Comparison of ENCODE assay signal across 24 cellular contexts in the genomic region with DNA sequence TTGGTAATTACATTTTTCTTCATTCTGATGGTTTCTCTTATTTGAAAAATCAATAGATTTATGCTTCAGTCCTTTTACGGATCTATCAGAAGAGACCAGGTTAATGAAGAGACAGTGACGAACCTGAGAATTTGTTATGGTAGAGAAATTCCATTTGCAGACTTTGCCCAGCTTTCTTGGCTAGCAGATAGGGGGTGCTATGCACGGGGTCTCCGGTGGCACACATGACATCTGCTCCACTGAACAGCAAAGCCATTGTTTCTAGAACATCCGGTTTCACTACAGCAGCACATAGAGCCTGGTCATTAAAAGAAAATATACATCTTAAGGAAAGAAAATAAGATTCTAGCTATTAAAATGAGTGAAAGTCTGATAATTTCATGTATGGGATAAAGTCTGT.
A peak's percentile ranks its signal among the peaks of the same experiment; 100 is the strongest.
DNase-seq lines count a peak whose midpoint lies in the region; FAIRE-seq and TF ChIP-seq lines count a peak whose summit lies in the region.
"Had no signal": no experiment of that assay in that cellular context is flagged by ENCODE, and none has a peak within 500 bp of the region (broad histone marks: within the 10 kb centered on the region; RNA-seq: fewer than 3 reads in every experiment).

No MANE protein-coding gene starts in this region.

- H2AK5ac ChIP-seq in H1 (ENCODE audit: low read depth, low read length), result no peak overlapping the region

- dilution Hi-C loops in mammary epithelial cell (cut with HindIII; ENCODE audit: low sequenced_read_pairs), result no loop called here

- TF ChIP-seq EP300 in H1 (IDR thresholded peaks at IDR 0.05; ENCODE audit: borderline replicate concordance in 1 of 2, low read depth in 2 of 2, low read length in 2 of 2), result no peak

- DNase-seq in NCI-H748 (lab: John Stamatoyannopoulos, UW; ENCODE audit: unreplicated experiment) (peak; percentile 1), NCI-H748 treated with DMSO at 0.1 percent for 48 hours (lab: John Stamatoyannopoulos, UW) (no peak), MM.1S (no peak), H1 (ENCODE audit: low read depth in 1 of 2, low spot score in 2 of 2) (peak in 1 of 2 experiments; percentile 1), retinal pigment epithelial cell (ENCODE audit: low read depth) (no peak), NCI-H2081 (lab: John Stamatoyannopoulos, UW) (no peak), mammary epithelial cell (no peak), posterior vena cava (ENCODE audit: low spot score) (no peak)
- DNase-seq: activated CD4-positive, alpha-beta T cell treated with anti-CD3 and anti-CD28 coated beads, Interleukin-2, amount 50 U/mL, for 48 hours; activated naive CD4-positive, alpha-beta T cell treated with anti-CD3 and anti-CD28 coated beads for 36 hours; activated T-cell treated with anti-CD3 and anti-CD28 coated beads, Interleukin-2, amount 50 U/mL, for 24 hours; GDM1; HFFc6; MV-4-11; NCI-H2029; NCI-H510A; pancreas; SHP77 treated with DMSO at 0.1 percent for 48 hours; stimulated activated naive CD8-positive, alpha-beta T cell treated with anti-CD3 and anti-CD28 coated beads, Interleukin-15, Interleukin-2, amounts not matched to agents 100 U/mL and 50 U/mL, for 24 hours; T-helper 17 cell; transverse colon had no signal

- H3K9me2 ChIP-seq in MM.1S (replicated peaks; ENCODE audit: insufficient read depth, low read length), result no peaks in the 10 kb centered on the region

- CTCF ChIA-PET in H1 (lab: Charles Lee; ENCODE audit: partially characterized antibody) (interaction anchor here (0.6 to 2.1 kb wide), 18 partner anchors 9 to 206 kb away, joined by 3 to 9 read pairs (median 3); a partner anchor contains a TSS), mammary epithelial cell (lab: Charles Lee; ENCODE audit: low non-redundant PET) (no interaction called here)

- no peak for TF ChIP-seq POLR2A in H1 (IDR thresholded peaks at IDR 0.05; ENCODE audit: control extremely low read depth in 1 of 2, low read depth in 2 of 2, low read length in 2 of 2)

- no peak overlapping the region for H4K5ac ChIP-seq in H1 (ENCODE audit: insufficient read length, low read depth, low read length)

- H3K27me3 ChIP-seq in MM.1S (replicated peaks; ENCODE audit: insufficient read depth, low read length) (no peaks in the 10 kb centered on the region), H1 (replicated peaks in 1 of 4; ENCODE audit: control insufficient read depth in 3 of 4, extremely low read depth in 1 of 4, insufficient read depth in 3 of 4, low read length in 3 of 4) (no peaks in the 10 kb centered on the region), mammary epithelial cell (ENCODE audit: insufficient read depth, low read length) (no peaks in the 10 kb centered on the region)
- H3K27me3 ChIP-seq: BLaER1, pancreas, transverse colon had no signal

- no peak overlapping the region for H3K23ac ChIP-seq in H1 (ENCODE audit: insufficient read length)

- H4K91ac ChIP-seq in H1 (replicated peaks; ENCODE audit: insufficient read length, low read length), result no peak overlapping the region

- no peaks in the 10 kb centered on the region for H3F3A ChIP-seq in MM.1S (ENCODE audit: insufficient read depth, low read length)

- H3K4me1 ChIP-seq in MM.1S (ENCODE audit: low read length), result peaks cover 5% of the 10 kb centered on the region; the same call in 1 of the 2 replicates
- H3K4me1 ChIP-seq in H1 (replicated peaks in 1 of 4; ENCODE audit: control insufficient read depth in 3 of 4, insufficient read depth in 4 of 4, low read length in 3 of 4), result peaks cover 0 to 2% (median 0%) of the 10 kb centered on the region in 4 experiments; a peak in 1 of 7 replicates
- no peaks in the 10 kb centered on the region for H3K4me1 ChIP-seq in mammary epithelial cell (ENCODE audit: insufficient read depth, low read length)
- H3K4me1 ChIP-seq: pancreas, transverse colon had no signal

- H3K27ac ChIP-seq in MM.1S (ENCODE audit: low read length) (no peak overlapping the region), H1 (ENCODE audit: low read depth, low read length) (no peak overlapping the region), mammary epithelial cell (ENCODE audit: insufficient read depth, low read depth, low read length) (no peak overlapping the region)
- H3K27ac ChIP-seq: BLaER1, pancreas, transverse colon had no signal

- H2BK120ac ChIP-seq in H1 (replicated peaks; ENCODE audit: low read depth, low read length), result no peak overlapping the region

- 0 out of 2 replicates have a peak, but pooled peaks have one; percentile 4 for TF ChIP-seq CTCF in MM.1S (IDR thresholded peaks at IDR 0.05; ENCODE audit: low read length)
- peak; percentile 45 to 59 (median 54) for TF ChIP-seq CTCF in H1 (IDR thresholded peaks at IDR 0.05; ENCODE audit: control extremely low read depth in 1 of 3, insufficient read depth in 1 of 3, low read depth in 1 of 3, low read length in 3 of 3)
- peak; percentile 26 for TF ChIP-seq CTCF in retinal pigment epithelial cell (conservative IDR thresholded peaks at IDR 0.05; ENCODE audit: low read depth, low read length)
- no peak for TF ChIP-seq CTCF in mammary epithelial cell (conservative IDR thresholded peaks at IDR 0.05 in 1 of 2, IDR thresholded peaks at IDR 0.05 in 1 of 2; ENCODE audit: extremely low read depth in 1 of 2, insufficient read depth in 1 of 2, low read depth in 1 of 2, low read length in 2 of 2)

- no peaks in the 10 kb centered on the region for H3K79me2 ChIP-seq in MM.1S (ENCODE audit: low read length)
- H3K79me2 ChIP-seq in H1 (ENCODE audit: control insufficient read depth in 1 of 2, insufficient read depth in 2 of 2, low read length in 2 of 2), result no peaks in the 10 kb centered on the region
- no peaks in the 10 kb centered on the region for H3K79me2 ChIP-seq in mammary epithelial cell (ENCODE audit: insufficient read depth, low read length)

- no peak overlapping the region for H3K4ac ChIP-seq in H1 (replicated peaks; ENCODE audit: insufficient read length, low read depth, low read length)

- TF ChIP-seq RAD21 in H1 (IDR thresholded peaks at IDR 0.05 in 1 of 2, conservative IDR thresholded peaks at IDR 0.05 in 1 of 2; ENCODE audit: low read depth in 2 of 2, low read length in 2 of 2), result peak; percentile 7 to 41; a peak in 2 of 4 replicates

- intact Hi-C loops in mammary epithelial cell (cut with micrococcal nuclease) (no loop called here), posterior vena cava (cut with DNase I) (no loop called here)

- H3K36me3 ChIP-seq in MM.1S (replicated peaks; ENCODE audit: insufficient read depth, low read length) (no peaks in the 10 kb centered on the region), H1 (ENCODE audit: control insufficient read depth in 2 of 4, insufficient read depth in 4 of 4, low read length in 3 of 4) (no peaks in the 10 kb centered on the region), mammary epithelial cell (ENCODE audit: insufficient read depth, low read length) (peaks cover 10% of the 10 kb centered on the region)

- no TSS peak for BruUV-seq in mammary epithelial cell (replicated peaks; lab: Mats Ljungman, UMichigan)

- H3K14ac ChIP-seq in H1 (ENCODE audit: insufficient read length), result no peak overlapping the region

- H2BK20ac ChIP-seq in H1 (ENCODE audit: low read length), result no peak overlapping the region

- H2BK15ac ChIP-seq in H1 (ENCODE audit: low read length), result no peak overlapping the region

- no peak overlapping the region for H3K56ac ChIP-seq in H1 (replicated peaks; ENCODE audit: insufficient read length, low read depth, low read length)

- no peak overlapping the region for H2BK12ac ChIP-seq in H1 (ENCODE audit: low read depth, low read length)

- FAIRE-seq in H1 (lab: Jason Lieb, UNC), result peak; percentile 81
- FAIRE-seq: K562, pancreas had no signal

- H4K20me1 ChIP-seq in MM.1S (ENCODE audit: insufficient read depth, low read length) (no peaks in the 10 kb centered on the region), H1 (replicated peaks in 1 of 2; ENCODE audit: control insufficient read depth in 1 of 2, insufficient read depth in 2 of 2, low read length in 2 of 2) (no peaks in the 10 kb centered on the region), mammary epithelial cell (ENCODE audit: insufficient read depth, low read length) (no peaks in the 10 kb centered on the region)
- H4K20me1 ChIP-seq: BLaER1 had no signal

- no peak overlapping the region for H3K4me3 ChIP-seq in MM.1S (ENCODE audit: low read length)
- no peak overlapping the region for H3K4me3 ChIP-seq in H1 (ENCODE audit: extremely low read depth in 1 of 4, insufficient read depth in 2 of 4, low read depth in 3 of 4, low read length in 4 of 4)
- no peak overlapping the region for H3K4me3 ChIP-seq in retinal pigment epithelial cell (ENCODE audit: low read length)
- H3K4me3 ChIP-seq in mammary epithelial cell (replicated peaks in 1 of 3; ENCODE audit: insufficient read depth in 1 of 3, low read depth in 2 of 3, low read length in 3 of 3), result no peak overlapping the region
- H3K4me3 ChIP-seq: BLaER1, K562, lung, pancreas, transverse colon had no signal

- no peak overlapping the region for H4K8ac ChIP-seq in H1 (ENCODE audit: extremely low read depth, insufficient read depth, low read length)

- H3K23me2 ChIP-seq in H1 (ENCODE audit: low read depth, low read length), result no peaks in the 10 kb centered on the region; the same call in 1 of the 2 replicates

- POLR2A ChIA-PET in H1 (lab: Charles Lee; ENCODE audit: partially characterized antibody), result no interaction called here

- H3K79me1 ChIP-seq in H1 (ENCODE audit: low read depth, low read length), result no peaks in the 10 kb centered on the region

- WGBS in H1 (ENCODE audit: extremely low coverage in 1 of 2, insufficient coverage in 1 of 2, insufficient read length in 1 of 2, insufficient replicate concordance in 2 of 2, low coverage in 1 of 2, low lambda C conversion rate in 2 of 2, missing lambda C conversion rate in 1 of 2), 2 experiments, result 92% methylated on average over 5 of the region's 5 CpGs; no CpG with 5 or more reads in 1 of the 2 experiments
- 92% methylated on average over 5 of the region's 5 CpGs for WGBS in mammary epithelial cell (ENCODE audit: low coverage, missing lambda C conversion rate)

- in situ Hi-C loops in mammary epithelial cell (cut with MboI; ENCODE audit: low sequenced_read_pairs in 2 of 2), result no loop called here

- no peaks in the 10 kb centered on the region for H3K9me3 ChIP-seq in MM.1S (replicated peaks; ENCODE audit: insufficient read depth, low read length)
- H3K9me3 ChIP-seq in H1 (ENCODE audit: insufficient read depth in 2 of 2, low read depth in 1 of 2, low read length in 1 of 2), result no peaks in the 10 kb centered on the region
- H3K9me3 ChIP-seq in mammary epithelial cell (replicated peaks; ENCODE audit: insufficient read depth, low read length), result no peaks in the 10 kb centered on the region
- H3K9me3 ChIP-seq: BLaER1, pancreas, transverse colon had no signal

- H2AFZ ChIP-seq in MM.1S (ENCODE audit: low read length), result no peak overlapping the region
- H2AFZ ChIP-seq in H1 (ENCODE audit: low read length), result no peak overlapping the region
- H2AFZ ChIP-seq in mammary epithelial cell (ENCODE audit: low read depth, low read length), result no peak overlapping the region

- no peak overlapping the region for H3K18ac ChIP-seq in H1 (ENCODE audit: extremely low read depth, low read length)

- no peak overlapping the region for H2BK5ac ChIP-seq in H1 (ENCODE audit: low read depth, low read length)

- H3K4me2 ChIP-seq in MM.1S (ENCODE audit: low read depth, low read length) (no peak overlapping the region), H1 (ENCODE audit: insufficient read depth in 1 of 2, low read depth in 2 of 2, low read length in 2 of 2) (no peak overlapping the region), mammary epithelial cell (ENCODE audit: insufficient read depth, low read depth, low read length) (no peak overlapping the region)
- H3K4me2 ChIP-seq: BLaER1 had no signal

- H3K9ac ChIP-seq in MM.1S (ENCODE audit: low read length), result no peak overlapping the region
- H3K9ac ChIP-seq in H1 (replicated peaks in 1 of 4; ENCODE audit: extremely low read depth in 1 of 4, low read depth in 3 of 4, low read length in 3 of 4), result no peak overlapping the region
- no peak overlapping the region for H3K9ac ChIP-seq in mammary epithelial cell (ENCODE audit: insufficient read depth, low read length)
- H3K9ac ChIP-seq: BLaER1 had no signal

Comparison
In these comparisons a context has a peak if more than half of its experiments do, and no peak if none do; other contexts are left out.
1. CTCF ChIP-seq: peak in MM.1S (single experiment), H1 (3 of 3) and retinal pigment epithelial cell (single experiment); none in mammary epithelial cell (0 of 2).